In the genomic region with DNA sequence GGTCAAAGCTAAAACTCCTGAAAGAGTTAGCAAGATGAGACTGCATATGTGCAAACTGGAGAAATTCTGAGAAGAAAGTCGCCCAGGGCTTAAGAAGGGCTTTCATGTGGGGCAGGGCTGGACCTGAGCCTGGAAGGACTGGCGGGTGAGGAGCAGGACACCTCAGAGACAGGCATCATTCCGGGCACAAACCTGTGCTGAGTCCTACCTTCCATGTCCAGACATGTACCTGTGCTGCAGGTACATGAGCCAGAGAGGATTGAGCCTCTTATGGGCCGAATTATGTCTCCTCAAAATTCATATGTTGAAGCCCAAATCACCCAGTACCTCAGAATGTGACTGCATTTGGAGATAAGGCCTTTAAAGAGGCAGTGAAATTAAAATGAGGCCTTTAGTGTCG, we compare ENCODE assay signal across 1 cellular context.
TF ChIP-seq lines count a peak whose summit lies in the region.

No MANE protein-coding gene starts in this region.

TF ChIP-seq in HepG2, 621 proteins besides CTCF, POLR2A, EP300 and RAD21 (continued from another document):
- TF ChIP-seq, protein P1, sequence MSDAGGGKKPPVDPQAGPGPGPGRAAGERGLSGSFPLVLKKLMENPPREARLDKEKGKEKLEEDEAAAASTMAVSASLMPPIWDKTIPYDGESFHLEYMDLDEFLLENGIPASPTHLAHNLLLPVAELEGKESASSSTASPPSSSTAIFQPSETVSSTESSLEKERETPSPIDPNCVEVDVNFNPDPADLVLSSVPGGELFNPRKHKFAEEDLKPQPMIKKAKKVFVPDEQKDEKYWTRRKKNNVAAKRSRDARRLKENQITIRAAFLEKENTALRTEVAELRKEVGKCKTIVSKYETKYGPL (CRISPR knock-in tag; IDR thresholded peaks at IDR 0.05): no peak
- TF ChIP-seq HOXA3 (CRISPR knock-in tag; IDR thresholded peaks at IDR 0.05): no peak
- no peak for TF ChIP-seq ZFX (CRISPR knock-in tag; IDR thresholded peaks at IDR 0.05; ENCODE audit: low read depth)
- TF ChIP-seq TRIM24 (CRISPR knock-in tag; IDR thresholded peaks at IDR 0.05): no peak
